In genomic region chr18:63829886-63830285, GRCh38 we compare ENCODE assay signal across 32 cellular contexts. TPM values are rescaled to one million over a fixed set of nuclear protein-coding genes. Genes with fewer than 3 reads are reported as not detected.
DNase-seq lines count a peak whose midpoint lies in the region; ATAC-seq and TF ChIP-seq lines count a peak whose summit lies in the region.
"Had no signal": no experiment of that assay in that cellular context is flagged by ENCODE, and none has a peak within 500 bp of the region (broad histone marks: within the 10 kb centered on the region; RNA-seq: fewer than 3 reads in every experiment).

No MANE protein-coding gene starts in this region.

- no peak overlapping the region for H2BK15ac ChIP-seq in IMR-90 (ENCODE audit: low read depth, low read length)

- H3K36me3 ChIP-seq in IMR-90 (ENCODE audit: control insufficient read depth, insufficient read depth, low read length), result no peaks in the 10 kb centered on the region
- H3K36me3 ChIP-seq in neutrophil, result no peaks in the 10 kb centered on the region
- H3K36me3 ChIP-seq: BE2C, Peyer's patch had no signal

- H3K4me2 ChIP-seq in IMR-90 (ENCODE audit: low read depth, low read length), result no peak overlapping the region

- intact Hi-C loops in IMR-90 (cut with micrococcal nuclease), result loop anchor here (5.0 kb wide), 1 partner anchor 68 kb away; no protein-coding TSS in a partner anchor

- peaks cover 9% of the 10 kb centered on the region for H3K9me1 ChIP-seq in IMR-90 (ENCODE audit: insufficient read depth, low read length)

- no peaks in the 10 kb centered on the region for H3K36me3 Mint-ChIP-seq in activated T-helper 17 cell treated with anti-CD3 and anti-CD28 coated beads, Interleukin-2, amount 50 U/mL, for 72 hours (ENCODE audit: low read depth)
- H3K36me3 Mint-ChIP-seq: CD14-positive monocyte; CD8-positive, alpha-beta memory T cell had no signal

- no peak overlapping the region for H2AK9ac ChIP-seq in IMR-90 (replicated peaks; ENCODE audit: low read depth, low read length, poor library complexity)

- H3K4ac ChIP-seq in IMR-90 (ENCODE audit: low read depth, low read length), result peak overlapping the region; percentile 39; the same call in 1 of the 2 replicates

- no peak overlapping the region; the same call in 1 of the 2 replicates for H4K91ac ChIP-seq in IMR-90 (ENCODE audit: insufficient read depth, low read depth, low read length)

- H3K4me3 ChIP-seq in IMR-90 (ENCODE audit: insufficient read depth, low read depth, low read length) (no peak overlapping the region), neutrophil (ENCODE audit: low read depth in 1 of 2, low read length in 1 of 2) (no peak overlapping the region)
- H3K4me3 ChIP-seq: GM12878, Peyer's patch, SK-N-MC had no signal

- no peak overlapping the region for H3K23ac ChIP-seq in IMR-90 (ENCODE audit: low read depth, low read length)

- dilution Hi-C loops in IMR-90 (cut with HindIII; ENCODE audit: low sequenced_read_pairs, unreplicated experiment), result no loop called here

- no peaks in the 10 kb centered on the region for H3K27me3 ChIP-seq in IMR-90 (ENCODE audit: control insufficient read depth, insufficient read depth, low read length)
- H3K27me3 ChIP-seq in neutrophil, result no peaks in the 10 kb centered on the region
- H3K27me3 ChIP-seq: BE2C, Peyer's patch had no signal

- no peak for TF ChIP-seq POLR2A in IMR-90 (IDR thresholded peaks at IDR 0.05; ENCODE audit: low read depth, low read length)

- no peak for ATAC-seq in IMR-90 (ENCODE audit: low read depth)
- no peak for ATAC-seq in activated T-helper 17 cell treated with anti-CD3 and anti-CD28 coated beads, Interleukin-2, amount 50 U/mL, for 72 hours (replicated peaks)
- ATAC-seq in HG03097 (IDR thresholded peaks at IDR 0.05; ENCODE audit: low FRiP score, unreplicated experiment), result no peak
- ATAC-seq: GM12878, HCT116 had no signal

- POLR2A ChIA-PET in IMR-90 (lab: Charles Lee; ENCODE audit: unreplicated experiment), result no interaction called here

- H3K18ac ChIP-seq in IMR-90 (ENCODE audit: low read depth, low read length), result no peak overlapping the region

- H2BK20ac ChIP-seq in IMR-90 (ENCODE audit: low read depth, low read length), result peak overlapping the region; percentile 66

- no peak overlapping the region for H2AK5ac ChIP-seq in IMR-90 (ENCODE audit: low read depth, low read length)

- DNase-seq in ELR (ENCODE audit: low read depth) (peak; percentile 50), IMR-90 (peak; percentile 19), amniotic epithelial cell (ENCODE audit: low read depth) (peak; percentile 6), SW480 (ENCODE audit: low spot score) (no peak), GF-D8 (lab: John Stamatoyannopoulos, UW) (no peak)
- DNase-seq: BE2C; CD8-positive, alpha-beta memory T cell; DMS 273 treated with DMSO at 0.1 percent for 48 hours; DMS79; GOT3; KG1; MM.1S; NCI-H1048; NCI-H1417 treated with DMSO at 0.1 percent for 48 hours; NCI-H1694 treated with DMSO at 0.1 percent for 48 hours; NCI-H2081 treated with DMSO at 0.1 percent for 48 hours; NCI-H2171; NCI-H226; NCI-H510A; NCI-H69; Peyer's patch; SIG-M5; T-helper 2 cell had no signal

- H2AFZ ChIP-seq in IMR-90 (replicated peaks; ENCODE audit: low read length, poor library complexity), result no peak overlapping the region

- no peak overlapping the region for H3K56ac ChIP-seq in IMR-90 (ENCODE audit: extremely low read depth, insufficient read depth, low read length)

- TF ChIP-seq CTCF in IMR-90 (conservative IDR thresholded peaks at IDR 0.05; ENCODE audit: low read depth, low read length) (no peak), neutrophil (IDR thresholded peaks at IDR 0.05) (no peak)

- CTCF ChIA-PET in IMR-90 (lab: Yijun Ruan, JAX), result interaction anchor here (0.9 kb wide), 1 partner anchor 88 kb away, joined by 3 read pairs; no protein-coding TSS in a partner anchor

- peaks cover 19% of the 10 kb centered on the region for H3K27me3 Mint-ChIP-seq in activated T-helper 17 cell treated with anti-CD3 and anti-CD28 coated beads, Interleukin-2, amount 50 U/mL, for 72 hours

- H3K9ac ChIP-seq in IMR-90 (ENCODE audit: low read depth, low read length), result no peak overlapping the region

- in situ Hi-C loops in IMR-90 (cut with MboI; ENCODE audit: low sequenced_read_pairs), result no loop called here

- H3K4me3 Mint-ChIP-seq in activated T-helper 17 cell treated with anti-CD3 and anti-CD28 coated beads, Interleukin-2, amount 50 U/mL, for 72 hours, result no peak overlapping the region
- H3K4me3 Mint-ChIP-seq: CD8-positive, alpha-beta memory T cell had no signal

- peak overlapping the region; percentile 29 for H2BK5ac ChIP-seq in IMR-90 (ENCODE audit: low read depth, low read length, poor library complexity, severe bottlenecking)

- H3K27ac ChIP-seq in IMR-90 (ENCODE audit: insufficient read depth, low read length), result no peak overlapping the region
- H3K27ac ChIP-seq in neutrophil, result peak overlapping the region; percentile 72
- H3K27ac ChIP-seq: Peyer's patch, SK-N-MC had no signal

- BruUV-seq in IMR-90 (replicated peaks; lab: Mats Ljungman, UMichigan), result no TSS peak

- 0 out of 2 replicates have a peak overlapping the region, but pooled peaks have one; percentile 22 for H3K14ac ChIP-seq in IMR-90 (replicated peaks; ENCODE audit: low read depth, low read length)

- H3K4me1 ChIP-seq in IMR-90 (ENCODE audit: control insufficient read depth, insufficient read depth, low read length) (peaks cover 11% of the 10 kb centered on the region; the same call in 1 of the 2 replicates), neutrophil (ENCODE audit: control insufficient read depth in 1 of 2, insufficient read depth in 1 of 2, low read depth in 1 of 2, low read length in 1 of 2) (peaks cover 20 to 25% of the 10 kb centered on the region in 2 experiments)
- H3K4me1 ChIP-seq: BE2C, Peyer's patch had no signal

- H3K9me3 Mint-ChIP-seq in activated T-helper 17 cell treated with anti-CD3 and anti-CD28 coated beads, Interleukin-2, amount 50 U/mL, for 72 hours, result no peaks in the 10 kb centered on the region
- H3K9me3 Mint-ChIP-seq: CD8-positive, alpha-beta memory T cell had no signal

- 0 out of 4 replicates have a peak overlapping the region, but pooled peaks of 1 of the 2 experiments have one; percentile 64 for H4K8ac ChIP-seq in IMR-90 (ENCODE audit: low read depth in 2 of 2, low read length in 2 of 2)

- H3K9me3 ChIP-seq in IMR-90 (ENCODE audit: control insufficient read depth, insufficient read depth, low read length) (no peaks in the 10 kb centered on the region), neutrophil (no peaks in the 10 kb centered on the region)
- H3K9me3 ChIP-seq: BE2C, Peyer's patch had no signal

- no peaks in the 10 kb centered on the region for H4K20me1 ChIP-seq in IMR-90 (ENCODE audit: insufficient read depth, low read length)

- peak overlapping the region; percentile 81 for H2BK120ac ChIP-seq in IMR-90 (ENCODE audit: low read depth, low read length)

- H3K4me1 Mint-ChIP-seq in activated T-helper 17 cell treated with anti-CD3 and anti-CD28 coated beads, Interleukin-2, amount 50 U/mL, for 72 hours, result no peaks in the 10 kb centered on the region

- TF ChIP-seq RAD21 in IMR-90 (IDR thresholded peaks at IDR 0.05; ENCODE audit: low read length), result no peak

- H4K5ac ChIP-seq in IMR-90 (ENCODE audit: low read depth, low read length), result no peak overlapping the region

- no peak overlapping the region for H3K27ac Mint-ChIP-seq in activated T-helper 17 cell treated with anti-CD3 and anti-CD28 coated beads, Interleukin-2, amount 50 U/mL, for 72 hours
- H3K27ac Mint-ChIP-seq: CD8-positive, alpha-beta memory T cell had no signal

- no peaks in the 10 kb centered on the region for H3K79me1 ChIP-seq in IMR-90 (ENCODE audit: low read depth in 1 of 2, low read length in 2 of 2)

TF ChIP-seq in IMR-90, 13 proteins besides CTCF, POLR2A, EP300 and RAD21:
- TF ChIP-seq ELK1 (IDR thresholded peaks at IDR 0.05; ENCODE audit: borderline replicate concordance, low read depth, low read length), result no peak
- no peak for TF ChIP-seq RFX5 (IDR thresholded peaks at IDR 0.05; ENCODE audit: low read depth, low read length)
- TF ChIP-seq CEBPB (IDR thresholded peaks at IDR 0.05; ENCODE audit: low read depth, low read length), result no peak
- no peak for TF ChIP-seq RCOR1 (IDR thresholded peaks at IDR 0.05; ENCODE audit: insufficient replicate concordance, low read length)
- no peak for TF ChIP-seq CHD1 (IDR thresholded peaks at IDR 0.05; ENCODE audit: low read depth, low read length)
- TF ChIP-seq MAFK (IDR thresholded peaks at IDR 0.05; ENCODE audit: low read depth, low read length), result no peak
- no peak for TF ChIP-seq SMC3 (IDR thresholded peaks at IDR 0.05; ENCODE audit: low read depth, low read length)
- TF ChIP-seq MXI1 (IDR thresholded peaks at IDR 0.05; ENCODE audit: borderline replicate concordance, low read depth, low read length), result no peak
- TF ChIP-seq FOS (IDR thresholded peaks at IDR 0.05; ENCODE audit: low read depth, low read length), result no peak
- no peak for TF ChIP-seq BHLHE40 (IDR thresholded peaks at IDR 0.05; ENCODE audit: low read depth, low read length)

RNA-seq across cellular contexts. Expression of gene SERPINB7, which starts 54.7 kb away (rescaled TPM):
- total RNA-seq in IMR-90 (2012; rRNA removed), result 100 and 120 TPM in 2 replicates
- 76.5 and 79.9 TPM in 2 replicates for polyA plus RNA-seq in IMR-90 (2012; rRNA removed)
- 21.4 and 33.7 TPM in 2 replicates for polyA plus RNA-seq in IMR-90 (2012; cell fraction: cytosol; rRNA removed)
- polyA plus RNA-seq in IMR-90 (2012; cell fraction: nucleus; rRNA removed; ENCODE audit: low replicate concordance), result 4.6 and 37.3 TPM in 2 replicates
- not detected for total RNA-seq in activated T-helper 17 cell treated with anti-CD3 and anti-CD28 coated beads, Interleukin-2, amount 50 U/mL, for 72 hours
- total RNA-seq: CD8-positive, alpha-beta memory T cell; G401; GM12878; OCI-LY7; Peyer's patch had no signal
- polyA plus RNA-seq: CD14-positive monocyte; CD8-positive, alpha-beta memory T cell; GM12878 had no signal

RNA-seq across cellular contexts. Expression of gene SERPINB2, which starts 57.6 kb away (rescaled TPM):
- 34.4 and 43.0 TPM in 2 replicates for total RNA-seq in IMR-90 (2012; rRNA removed)
- polyA plus RNA-seq in IMR-90 (2012; rRNA removed), result 32.1 and 46.4 TPM in 2 replicates
- polyA plus RNA-seq in IMR-90 (2012; cell fraction: cytosol; rRNA removed), result 5.3 and 22.9 TPM in 2 replicates
- polyA plus RNA-seq in IMR-90 (2012; cell fraction: nucleus; rRNA removed; ENCODE audit: low replicate concordance), result 5.4 and 32.1 TPM in 2 replicates
- not detected for total RNA-seq in activated T-helper 17 cell treated with anti-CD3 and anti-CD28 coated beads, Interleukin-2, amount 50 U/mL, for 72 hours
- total RNA-seq: G401, OCI-LY7, Peyer's patch had no signal
- polyA plus RNA-seq: CD8-positive, alpha-beta memory T cell had no signal

Comparison
In these comparisons a context has a peak if more than half of its experiments do, and no peak if none do; other contexts are left out.
1. DNase-seq: peak in ELR (single experiment), IMR-90 (single experiment) and amniotic epithelial cell (single experiment); none in SW480 (single experiment) and GF-D8 (single experiment).
2. RNA of gene SERPINB7, which starts 54.7 kb away (total RNA-seq): 100 to 120 TPM in IMR-90; not detected in activated T-helper 17 cell treated with anti-CD3 and anti-CD28 coated beads, Interleukin-2, amount 50 U/mL, for 72 hours; every median in the first group is over 100 times any median in the second.
3. RNA of gene SERPINB2, which starts 57.6 kb away (total RNA-seq): 34.4 to 43.0 TPM in IMR-90; not detected in activated T-helper 17 cell treated with anti-CD3 and anti-CD28 coated beads, Interleukin-2, amount 50 U/mL, for 72 hours; every median in the first group is over 10 times any median in the second.